In the genomic region with DNA sequence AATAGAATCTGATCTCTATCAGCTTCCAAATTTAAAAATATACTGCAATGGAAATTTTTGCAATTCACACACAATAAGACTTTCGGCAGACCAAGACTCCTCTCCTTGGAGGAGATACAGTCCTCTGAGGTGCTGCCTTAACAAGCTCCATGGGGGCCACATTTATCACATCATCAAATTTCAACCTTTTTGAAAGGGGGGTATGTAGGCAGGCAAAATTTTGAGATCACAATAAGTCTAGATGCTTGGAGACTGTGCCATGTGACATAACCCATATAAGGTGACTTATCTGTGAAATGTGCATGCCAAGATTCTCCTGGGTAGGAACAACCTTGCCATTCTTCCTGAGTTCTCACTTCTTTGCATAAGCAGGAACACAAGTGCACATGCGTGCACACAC, we compare ENCODE assay signal across 7 cellular contexts.
"Had no signal": no experiment of that assay in that cellular context is flagged by ENCODE, and none has a peak within 500 bp of the region (broad histone marks: within the 10 kb centered on the region; RNA-seq: fewer than 3 reads in every experiment).

A gene with protein sequence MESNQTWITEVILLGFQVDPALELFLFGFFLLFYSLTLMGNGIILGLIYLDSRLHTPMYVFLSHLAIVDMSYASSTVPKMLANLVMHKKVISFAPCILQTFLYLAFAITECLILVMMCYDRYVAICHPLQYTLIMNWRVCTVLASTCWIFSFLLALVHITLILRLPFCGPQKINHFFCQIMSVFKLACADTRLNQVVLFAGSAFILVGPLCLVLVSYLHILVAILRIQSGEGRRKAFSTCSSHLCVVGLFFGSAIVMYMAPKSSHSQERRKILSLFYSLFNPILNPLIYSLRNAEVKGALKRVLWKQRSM (plus strand): TSS at position 301 of the 400 bp plus-strand sequence. CDS start 8,830 bp downstream, outside the sequence.

- ATAC-seq: HCT116 had no signal

- H3K27ac Mint-ChIP-seq: GM23338 had no signal

- H3K36me3 ChIP-seq: HAP-1 had no signal

- DNase-seq: H7, IMR-90, KG1 had no signal

- H3K4me2 ChIP-seq: GM23338 had no signal

- H3K4me3 ChIP-seq: GM23338, HAP-1, K562 had no signal

- H3K4me3 Mint-ChIP-seq: GM23338 had no signal

- H3K9me3 ChIP-seq: HAP-1 had no signal

- H3K4me1 ChIP-seq: HAP-1 had no signal
